Comparison of ENCODE assay signal across 20 cellular contexts in genomic region chr16:886802-887731, GRCh38.
A peak's percentile ranks its signal among the peaks of the same experiment; 100 is the strongest.
DNase-seq lines count a peak whose midpoint lies in the region; ATAC-seq and TF ChIP-seq lines count a peak whose summit lies in the region.
"Had no signal": no experiment of that assay in that cellular context is flagged by ENCODE, and none has a peak within 500 bp of the region (broad histone marks: within the 10 kb centered on the region; RNA-seq: fewer than 3 reads in every experiment).

No MANE protein-coding gene starts in this region.

- DNase-seq in Right ventricle myocardium inferior (ENCODE audit: missing footprints) (peak; percentile 52), left ventricle myocardium inferior (no peak), left cardiac atrium (peak; percentile 16), NCI-H1092 (lab: John Stamatoyannopoulos, UW) (no peak), SKM-1 (lab: John Stamatoyannopoulos, UW; ENCODE audit: unreplicated experiment) (no peak), glutamatergic neuron (no peak)
- DNase-seq: 8988T; activated CD4-positive, alpha-beta T cell treated with anti-CD3 and anti-CD28 coated beads, Interleukin-2, amount 10 ng/mL, durations not matched to agents 7 days and 5 days; activated naive CD8-positive, alpha-beta T cell treated with anti-CD3 and anti-CD28 coated beads, Interleukin-2, amount 10 ng/mL, durations not matched to agents 7 days and 5 days; activated T-cell treated with anti-CD3 and anti-CD28 coated beads, Interleukin-2, amount 50 U/mL, for 24 hours; central memory CD4-positive, alpha-beta T cell; DMS153; NCI-H1048; PC-9; trophoblast cell had no signal

- ATAC-seq in Right ventricle myocardium inferior (no peak), left cardiac atrium (peak; percentile 12 to 39)
- ATAC-seq: K562, SK-N-SH treated with all-trans-retinoic acid at 6 μM for 48 hours had no signal

- whole genome bisulfite sequencing in mesodermal cell (ENCODE audit: insufficient coverage in 2 of 2), 2 experiments, result 73 to 76% methylated on average over 29 to 36 of the region's 44 CpGs
- 87% methylated on average over 44 of the region's 44 CpGs for WGBS in thymus

- H3K4me1 ChIP-seq in left ventricle myocardium inferior, result peaks cover 12% of the 10 kb centered on the region
- H3K4me1 ChIP-seq in mesodermal cell (ENCODE audit: control insufficient read depth, insufficient read depth, low read length, poor library complexity, severe bottlenecking), result peaks cover 2% of the 10 kb centered on the region
- no peaks in the 10 kb centered on the region for H3K4me1 ChIP-seq in thymus (ENCODE audit: control insufficient read depth, insufficient read depth, low read length)

- TF ChIP-seq CTCF in left ventricle myocardium inferior (IDR thresholded peaks at IDR 0.05; ENCODE audit: borderline replicate concordance), result no peak
- TF ChIP-seq CTCF in glutamatergic neuron (IDR thresholded peaks at IDR 0.05; ENCODE audit: partially characterized antibody, unreplicated experiment), result no peak

- H3K27me3 ChIP-seq in left ventricle myocardium inferior (ENCODE audit: low read depth), result no peaks in the 10 kb centered on the region
- H3K27me3 ChIP-seq in thymus (ENCODE audit: control insufficient read depth, insufficient read depth), result no peaks in the 10 kb centered on the region

- H3K9me3 Mint-ChIP-seq in glutamatergic neuron (ENCODE audit: unreplicated experiment), result peaks cover 5% of the 10 kb centered on the region
- H3K9me3 Mint-ChIP-seq: activated CD4-positive, alpha-beta T cell treated with anti-CD3 and anti-CD28 coated beads, Interleukin-2, amount 10 ng/mL, durations not matched to agents 7 days and 5 days; activated naive CD8-positive, alpha-beta T cell treated with anti-CD3 and anti-CD28 coated beads, Interleukin-2, amount 10 ng/mL, durations not matched to agents 7 days and 5 days; activated T-cell treated with anti-CD3 and anti-CD28 coated beads, Interleukin-2, amount 50 U/mL, for 24 hours had no signal

- H3K9me3 ChIP-seq in left ventricle myocardium inferior (replicated peaks) (peaks cover 33% of the 10 kb centered on the region), mesodermal cell (ENCODE audit: control insufficient read depth, low read length) (peaks cover 11% of the 10 kb centered on the region), thymus (ENCODE audit: control insufficient read depth) (no peaks in the 10 kb centered on the region)

- peaks cover 4% of the 10 kb centered on the region for H3K27me3 Mint-ChIP-seq in glutamatergic neuron (ENCODE audit: unreplicated experiment)
- H3K27me3 Mint-ChIP-seq: activated CD4-positive, alpha-beta T cell treated with anti-CD3 and anti-CD28 coated beads, Interleukin-2, amount 10 ng/mL, durations not matched to agents 7 days and 5 days; activated naive CD8-positive, alpha-beta T cell treated with anti-CD3 and anti-CD28 coated beads, Interleukin-2, amount 10 ng/mL, durations not matched to agents 7 days and 5 days; activated T-cell treated with anti-CD3 and anti-CD28 coated beads, Interleukin-2, amount 50 U/mL, for 24 hours had no signal

- intact Hi-C loops in Right ventricle myocardium inferior (cut with DNase I) (no loop called here), left ventricle myocardium inferior (cut with micrococcal nuclease) (no loop called here), left cardiac atrium (cut with DNase I) (no loop called here)

- no peak overlapping the region for H3K4me3 Mint-ChIP-seq in glutamatergic neuron (ENCODE audit: unreplicated experiment)
- H3K4me3 Mint-ChIP-seq: activated CD4-positive, alpha-beta T cell treated with anti-CD3 and anti-CD28 coated beads, Interleukin-2, amount 10 ng/mL, durations not matched to agents 7 days and 5 days; activated naive CD8-positive, alpha-beta T cell treated with anti-CD3 and anti-CD28 coated beads, Interleukin-2, amount 10 ng/mL, durations not matched to agents 7 days and 5 days; activated T-cell treated with anti-CD3 and anti-CD28 coated beads, Interleukin-2, amount 50 U/mL, for 24 hours had no signal

- H3K27ac Mint-ChIP-seq in glutamatergic neuron (ENCODE audit: unreplicated experiment), result no peak overlapping the region
- H3K27ac Mint-ChIP-seq: activated CD4-positive, alpha-beta T cell treated with anti-CD3 and anti-CD28 coated beads, Interleukin-2, amount 10 ng/mL, durations not matched to agents 7 days and 5 days; activated naive CD8-positive, alpha-beta T cell treated with anti-CD3 and anti-CD28 coated beads, Interleukin-2, amount 10 ng/mL, durations not matched to agents 7 days and 5 days; activated T-cell treated with anti-CD3 and anti-CD28 coated beads, Interleukin-2, amount 50 U/mL, for 24 hours had no signal

- H3K4me3 ChIP-seq in left ventricle myocardium inferior (no peak overlapping the region), mesodermal cell (ENCODE audit: extremely low read depth, insufficient read depth, low read length, poor library complexity, severe bottlenecking) (peak overlapping the region; percentile 18), thymus (ENCODE audit: low read length) (no peak overlapping the region)
- H3K4me3 ChIP-seq: BLaER1 treated with 17β-estradiol and CSF1 and Interleukin-3, amounts not matched to agents 10 nM and 100 nM; K562; PC-9 had no signal

- H3K27ac ChIP-seq in left ventricle myocardium inferior (replicated peaks) (no peak overlapping the region), mesodermal cell (ENCODE audit: low read depth, low read length, severe bottlenecking) (no peak overlapping the region), thymus (ENCODE audit: low read depth) (peak overlapping the region; percentile 11)
- H3K27ac ChIP-seq: BLaER1 treated with 17β-estradiol and CSF1 and Interleukin-3, amounts not matched to agents 10 nM and 100 nM; PC-9 had no signal

- H3K4me1 Mint-ChIP-seq in glutamatergic neuron (ENCODE audit: low read depth, unreplicated experiment), result peaks cover 4% of the 10 kb centered on the region
- H3K4me1 Mint-ChIP-seq: activated CD4-positive, alpha-beta T cell treated with anti-CD3 and anti-CD28 coated beads, Interleukin-2, amount 10 ng/mL, durations not matched to agents 7 days and 5 days; activated naive CD8-positive, alpha-beta T cell treated with anti-CD3 and anti-CD28 coated beads, Interleukin-2, amount 10 ng/mL, durations not matched to agents 7 days and 5 days had no signal

- peaks cover 25% of the 10 kb centered on the region for H3K36me3 ChIP-seq in left ventricle myocardium inferior
- no peaks in the 10 kb centered on the region for H3K36me3 ChIP-seq in mesodermal cell (ENCODE audit: control insufficient read depth, insufficient read depth, low read length)
- H3K36me3 ChIP-seq in thymus (ENCODE audit: control insufficient read depth, insufficient read depth), result peaks cover 6% of the 10 kb centered on the region

- H3K36me3 Mint-ChIP-seq in glutamatergic neuron (ENCODE audit: unreplicated experiment), result peaks cover 6% of the 10 kb centered on the region
- H3K36me3 Mint-ChIP-seq: activated naive CD8-positive, alpha-beta T cell treated with anti-CD3 and anti-CD28 coated beads, Interleukin-2, amount 10 ng/mL, durations not matched to agents 7 days and 5 days had no signal

Comparison
In these comparisons a context has a peak if more than half of its experiments do, and no peak if none do; other contexts are left out.
1. DNase-seq: peak in Right ventricle myocardium inferior (single experiment) and left cardiac atrium (single experiment); none in left ventricle myocardium inferior (single experiment), NCI-H1092 (single experiment), SKM-1 (single experiment) and glutamatergic neuron (single experiment).